10 cellular contexts compared by ENCODE assay signal in the genomic region with DNA sequence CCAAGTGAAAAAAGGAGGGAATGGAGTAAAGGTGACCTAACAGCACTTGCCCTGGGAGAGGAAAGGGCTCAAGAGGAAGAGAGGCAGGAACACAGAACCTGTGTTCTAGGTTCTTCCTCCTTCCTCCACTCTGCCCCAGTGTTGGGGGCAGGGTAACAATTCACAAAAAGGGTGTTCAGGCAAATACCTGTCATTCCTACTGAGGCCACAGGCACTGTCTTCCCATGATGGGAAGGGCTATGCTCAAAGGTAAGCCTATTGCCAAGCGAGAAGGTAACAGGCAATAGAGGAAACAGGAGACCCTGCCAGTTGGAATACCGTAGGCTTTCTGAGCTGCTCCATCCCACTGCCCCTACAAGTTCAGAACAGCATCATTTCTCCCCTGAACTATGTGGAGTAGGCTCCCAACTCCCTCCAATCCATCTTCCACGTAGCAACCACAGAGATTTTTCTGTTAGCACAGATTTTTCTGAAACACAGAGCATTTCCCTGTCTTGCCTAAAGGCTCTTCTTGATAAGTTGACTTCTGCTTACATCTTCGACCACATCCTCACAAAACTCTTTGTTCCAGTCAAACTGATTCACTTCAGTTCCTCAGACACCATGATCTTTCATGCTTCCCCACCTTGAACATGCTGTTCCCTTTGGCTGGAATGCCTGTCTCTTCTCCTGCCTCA. TPM values are rescaled to one million over a fixed set of nuclear protein-coding genes. Genes with fewer than 3 reads are reported as not detected.
DNase-seq lines count a peak whose midpoint lies in the region; ATAC-seq and TF ChIP-seq lines count a peak whose summit lies in the region.
"Had no signal": no experiment of that assay in that cellular context is flagged by ENCODE, and none has a peak within 500 bp of the region (broad histone marks: within the 10 kb centered on the region; RNA-seq: fewer than 3 reads in every experiment).

No MANE protein-coding gene starts in this region.

- H3K27ac ChIP-seq in CD8-positive, alpha-beta memory T cell (ENCODE audit: low read depth, low read length), result no peak overlapping the region
- H3K27ac ChIP-seq in HUES64 (ENCODE audit: low read depth, low read length), result no peak overlapping the region
- peak overlapping the region; percentile 15 for H3K27ac ChIP-seq in mammary epithelial cell (ENCODE audit: insufficient read depth, low read depth, low read length)
- no peak overlapping the region for H3K27ac ChIP-seq in neural cell (ENCODE audit: low read length)
- H3K27ac ChIP-seq in thyroid gland, result no peak overlapping the region

- CTCF ChIA-PET in CD8-positive, alpha-beta memory T cell (lab: Charles Lee), result no interaction called here
- CTCF ChIA-PET in mammary epithelial cell (lab: Charles Lee; ENCODE audit: low non-redundant PET), result no interaction called here

- H4K20me1 ChIP-seq in mammary epithelial cell (ENCODE audit: insufficient read depth, low read length), result no peaks in the 10 kb centered on the region
- no peaks in the 10 kb centered on the region for H4K20me1 ChIP-seq in neural cell (ENCODE audit: insufficient read depth)

- intact Hi-C loops in mammary epithelial cell (cut with micrococcal nuclease) (no loop called here), thyroid gland (cut with DNase I) (no loop called here)

- no peaks in the 10 kb centered on the region for H3K27me3 Mint-ChIP-seq in CD8-positive, alpha-beta memory T cell

- TF ChIP-seq EP300 in neural cell (conservative IDR thresholded peaks at IDR 0.05; ENCODE audit: poor library complexity, severe bottlenecking), result no peak

- TF ChIP-seq POLR2A in thyroid gland (IDR thresholded peaks at IDR 0.05), result no peak

- no peak for TF ChIP-seq RAD21 in neural cell (conservative IDR thresholded peaks at IDR 0.05)

- no peak overlapping the region for H2AFZ ChIP-seq in mammary epithelial cell (ENCODE audit: low read depth, low read length)
- H2AFZ ChIP-seq in neural cell (ENCODE audit: low read depth, low read length), result no peak overlapping the region

- H3K36me3 ChIP-seq in CD8-positive, alpha-beta memory T cell (ENCODE audit: insufficient read depth, low read length), result peaks cover 16% of the 10 kb centered on the region
- H3K36me3 ChIP-seq in HUES64 (ENCODE audit: insufficient read depth, low read length) (peaks cover 45% of the 10 kb centered on the region), mammary epithelial cell (ENCODE audit: insufficient read depth, low read length) (peaks cover 9% of the 10 kb centered on the region), neural cell (ENCODE audit: insufficient read depth, low read length) (no peaks in the 10 kb centered on the region), thyroid gland (peaks cover 0 to 16% of the 10 kb centered on the region in 2 donors)

- H3K79me2 ChIP-seq in mammary epithelial cell (ENCODE audit: insufficient read depth, low read length) (peaks cover 34% of the 10 kb centered on the region), neural cell (replicated peaks; ENCODE audit: insufficient read depth, low read length) (peaks cover 32% of the 10 kb centered on the region)

- no peaks in the 10 kb centered on the region for H3K9me3 ChIP-seq in CD8-positive, alpha-beta memory T cell (ENCODE audit: low read length)
- H3K9me3 ChIP-seq in HUES64 (ENCODE audit: insufficient read depth, low read depth, low read length) (no peaks in the 10 kb centered on the region), mammary epithelial cell (replicated peaks; ENCODE audit: insufficient read depth, low read length) (no peaks in the 10 kb centered on the region), neural cell (ENCODE audit: low read length) (no peaks in the 10 kb centered on the region), thyroid gland (no peaks in the 10 kb centered on the region)

- TF ChIP-seq CTCF in mammary epithelial cell (conservative IDR thresholded peaks at IDR 0.05 in 1 of 2, IDR thresholded peaks at IDR 0.05 in 1 of 2; ENCODE audit: extremely low read depth in 1 of 2, insufficient read depth in 1 of 2, low read depth in 1 of 2, low read length in 2 of 2), result no peak
- TF ChIP-seq CTCF in neural cell (IDR thresholded peaks at IDR 0.05; ENCODE audit: poor library complexity, severe bottlenecking), result no peak
- no peak for TF ChIP-seq CTCF in thyroid gland (IDR thresholded peaks at IDR 0.05)

- H3K27ac Mint-ChIP-seq in CD8-positive, alpha-beta memory T cell, result peak overlapping the region in 6 of 8 donors; percentile 11 to 75 (median 67)

- BruUV-seq in mammary epithelial cell (replicated peaks; lab: Mats Ljungman, UMichigan), result no TSS peak

- WGBS in HUES64, result 79% methylated on average over 4 of the region's 4 CpGs
- 3% methylated on average over 4 of the region's 4 CpGs for WGBS in mammary epithelial cell (ENCODE audit: low coverage, missing lambda C conversion rate)
- WGBS in thyroid gland, 2 donors, result 72 to 82% methylated on average over 4 of the region's 4 CpGs

- H3K27me3 ChIP-seq in CD8-positive, alpha-beta memory T cell (ENCODE audit: insufficient read depth, low read length, poor library complexity, severe bottlenecking), result no peaks in the 10 kb centered on the region
- H3K27me3 ChIP-seq in HUES64 (ENCODE audit: insufficient read depth, low read length) (no peaks in the 10 kb centered on the region), mammary epithelial cell (ENCODE audit: insufficient read depth, low read length) (no peaks in the 10 kb centered on the region), neural cell (ENCODE audit: insufficient read depth, low read depth, low read length) (no peaks in the 10 kb centered on the region), thyroid gland (no peaks in the 10 kb centered on the region)

- no peak for ATAC-seq in HG03280 (IDR thresholded peaks at IDR 0.05; ENCODE audit: unreplicated experiment)

- H3K9me3 Mint-ChIP-seq in CD8-positive, alpha-beta memory T cell, result no peaks in the 10 kb centered on the region

- H3K4me1 ChIP-seq in CD8-positive, alpha-beta memory T cell (ENCODE audit: insufficient read depth, low read length), result peaks cover 44% of the 10 kb centered on the region
- H3K4me1 ChIP-seq in HUES64 (ENCODE audit: insufficient read depth, low read length), result peaks cover 12% of the 10 kb centered on the region; the same call in 1 of the 2 replicates
- H3K4me1 ChIP-seq in mammary epithelial cell (ENCODE audit: insufficient read depth, low read length), result peaks cover 43% of the 10 kb centered on the region
- H3K4me1 ChIP-seq in thyroid gland, result peaks cover 12 to 19% of the 10 kb centered on the region in 2 donors

- no peaks in the 10 kb centered on the region for H3K9me2 ChIP-seq in neural cell (ENCODE audit: insufficient read depth, low read length)

- H3K36me3 Mint-ChIP-seq in CD8-positive, alpha-beta memory T cell, result peaks cover 0 to 36% (median 12%) of the 10 kb centered on the region in 3 donors

- dilution Hi-C loops in mammary epithelial cell (cut with HindIII; ENCODE audit: low sequenced_read_pairs), result no loop called here

- peaks cover 41 to 60% (median 53%) of the 10 kb centered on the region in 3 donors for H3K4me1 Mint-ChIP-seq in CD8-positive, alpha-beta memory T cell

- H3K9ac ChIP-seq in HUES64 (ENCODE audit: low read depth, low read length) (peak overlapping the region; percentile 13; the same call in 1 of the 2 replicates), mammary epithelial cell (ENCODE audit: insufficient read depth, low read length) (no peak overlapping the region), neural cell (ENCODE audit: low read length) (peak overlapping the region; percentile 5)

- POLR2A ChIA-PET in CD8-positive, alpha-beta memory T cell (lab: Charles Lee), result no interaction called here

- H3K4me3 Mint-ChIP-seq in CD8-positive, alpha-beta memory T cell, result peak overlapping the region in 1 of 7 donors; percentile 8

- H3K4me2 ChIP-seq in mammary epithelial cell (ENCODE audit: insufficient read depth, low read depth, low read length) (peak overlapping the region; percentile 38), neural cell (ENCODE audit: low read length) (no peak overlapping the region)

- H3K4me3 ChIP-seq in CD8-positive, alpha-beta memory T cell (ENCODE audit: low read length), result no peak overlapping the region
- H3K4me3 ChIP-seq in HUES64 (ENCODE audit: low read length) (no peak overlapping the region), mammary epithelial cell (replicated peaks in 1 of 3; ENCODE audit: insufficient read depth in 1 of 3, low read depth in 2 of 3, low read length in 3 of 3) (no peak overlapping the region), neural cell (ENCODE audit: low read length) (peak overlapping the region; percentile 91), thyroid gland (replicated peaks in 1 of 3) (no peak overlapping the region)

- DNase-seq in CD8-positive, alpha-beta memory T cell, result no peak
- no peak for DNase-seq in mammary epithelial cell
- no peak for DNase-seq in NCI-H446 (lab: John Stamatoyannopoulos, UW)
- no peak for DNase-seq in thyroid gland
- DNase-seq: activated CD8-positive, alpha-beta memory T cell treated with anti-CD3 and anti-CD28 coated beads, Interleukin-2, amount 50 U/mL, for 48 hours; Calu3; KG1 had no signal

- peaks cover 4% of the 10 kb centered on the region for H3F3A ChIP-seq in neural cell (ENCODE audit: insufficient read depth, low read length, poor library complexity, severe bottlenecking)

- in situ Hi-C loops in mammary epithelial cell (cut with MboI; ENCODE audit: low sequenced_read_pairs in 2 of 2), result no loop called here

RNA-seq across cellular contexts. Expression of gene AGPAT1, which starts 2.7 kb away (rescaled TPM):
- 10 to 100 TPM; 42.5 to 42.6 TPM for total RNA-seq in CD8-positive, alpha-beta memory T cell
- polyA plus RNA-seq in CD8-positive, alpha-beta memory T cell, result 23.5 TPM
- polyA plus RNA-seq in HUES64 (2013, experiment 1 of 2), result 79.0 TPM
- polyA plus RNA-seq in HUES64 (2013, experiment 2 of 2), result 88.3 TPM
- total RNA-seq in mammary epithelial cell, result 10 to 100 TPM; 32.5 to 56.5 TPM
- 97.8 TPM for polyA plus RNA-seq in mammary epithelial cell
- 143 TPM for polyA minus RNA-seq in mammary epithelial cell
- polyA plus RNA-seq in neural cell, result 24.7 and 28.4 TPM in 2 replicates
- 25.1 and 29.4 TPM in 2 replicates for polyA minus RNA-seq in neural cell
- total RNA-seq in thyroid gland, result 10 to 100 TPM; 48.6 to 69.2 (median 54.8) TPM

RNA-seq across cellular contexts. Expression of gene RNF5, which starts 5.0 kb away (rescaled TPM):
- total RNA-seq in CD8-positive, alpha-beta memory T cell, result 10 to 100 TPM; 52.7 to 52.9 TPM
- polyA plus RNA-seq in CD8-positive, alpha-beta memory T cell, result 110 TPM
- 88.9 TPM for polyA plus RNA-seq in HUES64 (2013, experiment 1 of 2)
- 98.6 TPM for polyA plus RNA-seq in HUES64 (2013, experiment 2 of 2)
- total RNA-seq in mammary epithelial cell (10 to 100 TPM; 28.4 to 28.7 TPM), thyroid gland (100 to 1,000 TPM in 3 of 4 donors, 10 to 100 TPM in 1; 64.0 to 114 (median 107) TPM)
- polyA plus RNA-seq in mammary epithelial cell (65.3 TPM), neural cell (342 and 369 TPM in 2 replicates)
- polyA minus RNA-seq in mammary epithelial cell (47.0 TPM), neural cell (130 and 154 TPM in 2 replicates)

RNA-seq across cellular contexts. Expression of gene EGFL8, which starts 8.8 kb away (rescaled TPM):
- 1 to 10 TPM; 8.3 to 9.5 TPM for total RNA-seq in CD8-positive, alpha-beta memory T cell
- not detected for polyA plus RNA-seq in CD8-positive, alpha-beta memory T cell
- 8.1 TPM for polyA plus RNA-seq in HUES64 (2013, experiment 1 of 2)
- 8.0 TPM for polyA plus RNA-seq in HUES64 (2013, experiment 2 of 2)
- total RNA-seq in mammary epithelial cell (1 to 10 TPM in 1 of 2 donors, under 1 TPM in 1; 0.50 to 7.9 TPM), thyroid gland (1 to 10 TPM; 2.3 to 9.8 (median 6.5) TPM)
- polyA plus RNA-seq in mammary epithelial cell (2.0 TPM), neural cell (22.1 and 22.4 TPM in 2 replicates)
- polyA minus RNA-seq in mammary epithelial cell (not detected), neural cell (2.2 and 2.5 TPM in 2 replicates)

RNA-seq across cellular contexts. Expression of gene AGER, which starts 10.9 kb away (rescaled TPM):
- total RNA-seq in CD8-positive, alpha-beta memory T cell, result 10 to 100 TPM; 11.9 to 12.5 TPM
- not detected for polyA plus RNA-seq in CD8-positive, alpha-beta memory T cell
- polyA plus RNA-seq in HUES64 (2013, experiment 1 of 2), result 4.0 TPM
- polyA plus RNA-seq in HUES64 (2013, experiment 2 of 2), result 4.1 TPM
- total RNA-seq in mammary epithelial cell, result 1 to 10 TPM in 1 of 2 donors, under 1 TPM in 1; 0.33 to 6.1 TPM
- 1.8 TPM for polyA plus RNA-seq in mammary epithelial cell
- not detected for polyA minus RNA-seq in mammary epithelial cell
- 7.2 and 7.5 TPM in 2 replicates for polyA plus RNA-seq in neural cell
- 0.49 and 1.0 TPM in 2 replicates for polyA minus RNA-seq in neural cell
- 10 to 100 TPM; 10.3 to 70.6 (median 36.8) TPM for total RNA-seq in thyroid gland

RNA-seq across cellular contexts. Expression of gene PBX2, which starts 16.8 kb away (rescaled TPM):
- 10 to 100 TPM; 63.5 to 69.4 TPM for total RNA-seq in CD8-positive, alpha-beta memory T cell
- 2.2 TPM for polyA plus RNA-seq in CD8-positive, alpha-beta memory T cell
- polyA plus RNA-seq in HUES64 (2013, experiment 1 of 2), result 108 TPM
- 120 TPM for polyA plus RNA-seq in HUES64 (2013, experiment 2 of 2)
- 10 to 100 TPM; 28.5 to 59.1 TPM for total RNA-seq in mammary epithelial cell
- polyA plus RNA-seq in mammary epithelial cell, result 39.1 TPM
- polyA minus RNA-seq in mammary epithelial cell, result 30.7 TPM
- polyA plus RNA-seq in neural cell, result 53.2 and 78.7 TPM in 2 replicates
- 83.3 and 91.3 TPM in 2 replicates for polyA minus RNA-seq in neural cell
- 10 to 100 TPM; 66.0 to 93.4 (median 74.2) TPM for total RNA-seq in thyroid gland
